ENCODE assay signal across 8 cellular contexts in the genomic region with DNA sequence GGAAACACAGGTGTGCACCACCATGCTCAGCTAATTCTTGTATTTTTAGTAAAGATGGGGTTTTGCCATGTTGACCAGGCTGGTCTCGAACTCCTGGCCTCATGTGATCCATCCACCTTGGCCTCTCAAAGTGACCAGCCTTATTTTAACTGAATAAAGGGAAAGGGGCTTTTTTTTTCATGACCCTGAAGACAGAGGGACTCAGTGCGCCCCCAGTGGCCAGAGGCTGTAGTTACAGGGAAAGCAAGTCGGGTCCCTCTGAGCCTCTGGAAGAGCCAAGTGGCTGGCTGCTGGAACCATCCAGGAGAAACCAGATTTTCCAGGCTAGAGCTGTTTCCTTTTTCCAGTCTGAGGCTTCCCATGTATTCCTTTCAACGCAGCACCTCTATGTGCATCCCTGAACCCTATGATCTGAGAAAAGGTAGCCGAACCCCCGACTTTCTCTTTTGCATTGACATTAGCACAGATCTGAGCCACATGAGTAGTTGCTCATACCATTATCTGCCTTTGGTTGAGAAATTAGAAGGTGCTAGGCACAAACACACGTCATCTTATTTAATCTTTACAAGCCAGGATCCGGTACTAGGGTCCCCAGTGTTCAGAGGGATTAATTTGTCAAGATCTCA.
A peak's percentile ranks its signal among the peaks of the same experiment; 100 is the strongest.
DNase-seq lines count a peak whose midpoint lies in the region; ATAC-seq, FAIRE-seq and TF ChIP-seq lines count a peak whose summit lies in the region.

No MANE protein-coding gene starts in this region.

- TF ChIP-seq RAD21 in HepG2 (CRISPR knock-in tag; IDR thresholded peaks at IDR 0.05): no peak

- WGBS in HepG2 (ENCODE audit: low lambda C conversion rate): 21% methylated on average over 8 of the region's 8 CpGs

- H3K79me2 ChIP-seq in HepG2 (ENCODE audit: insufficient read depth, low read length): no peaks in the 10 kb centered on the region

- no peak for TF ChIP-seq POLR2A in HepG2 (IDR thresholded peaks at IDR 0.05; ENCODE audit: insufficient read depth in 1 of 2, low read depth in 2 of 2, low read length in 2 of 2)

- TF ChIP-seq CTCF in bronchial epithelial cell (IDR thresholded peaks at IDR 0.05; ENCODE audit: insufficient read depth, low read length, severe bottlenecking) (peak; percentile 41), HepG2 (CRISPR knock-in tag; IDR thresholded peaks at IDR 0.05) (peak; percentile 56)

- no peak for TF ChIP-seq EP300 in HepG2 (IDR thresholded peaks at IDR 0.05; ENCODE audit: low read depth in 2 of 2, low read length in 2 of 2)
- TF ChIP-seq EP300 in HepG2 (CRISPR knock-in tag; IDR thresholded peaks at IDR 0.05; ENCODE audit: borderline replicate concordance): no peak

- no peaks in the 10 kb centered on the region for H3K36me3 ChIP-seq in CD4-positive, CD25-positive, alpha-beta regulatory T cell (ENCODE audit: control insufficient read depth, insufficient read depth, low read length)
- no peaks in the 10 kb centered on the region for H3K36me3 ChIP-seq in H7 (replicated peaks; ENCODE audit: control insufficient read depth, insufficient read depth, low read length)
- no peaks in the 10 kb centered on the region for H3K36me3 ChIP-seq in bronchial epithelial cell (ENCODE audit: control insufficient read depth, insufficient read depth, low read length)
- no peaks in the 10 kb centered on the region for H3K36me3 ChIP-seq in HepG2 (replicated peaks in 1 of 2; ENCODE audit: control insufficient read depth in 1 of 2, insufficient read depth in 2 of 2, low read length in 2 of 2)
- no peaks in the 10 kb centered on the region for H3K36me3 ChIP-seq in subcutaneous abdominal adipose tissue (ENCODE audit: control insufficient read depth in 5 of 5, insufficient read depth in 5 of 5, low read length in 5 of 5)

- POLR2A ChIA-PET in HepG2 (lab: Yijun Ruan, JAX): no interaction called here

- H3K4me1 ChIP-seq in CD4-positive, CD25-positive, alpha-beta regulatory T cell (ENCODE audit: control insufficient read depth, insufficient read depth, low read length, poor library complexity, severe bottlenecking): no peaks in the 10 kb centered on the region
- H3K4me1 ChIP-seq in HepG2 (ENCODE audit: insufficient read depth, low read length): peaks cover 9% of the 10 kb centered on the region
- H3K4me1 ChIP-seq in subcutaneous abdominal adipose tissue (ENCODE audit: control insufficient read depth in 5 of 5, insufficient read depth in 5 of 5, low read length in 5 of 5): peaks cover 1 to 25% (median 21%) of the 10 kb centered on the region in 5 donors

- BruUV-seq in HepG2 (replicated peaks; lab: Mats Ljungman, UMichigan): no TSS peak

- no peak overlapping the region for H3K27ac ChIP-seq in CD4-positive, CD25-positive, alpha-beta regulatory T cell (ENCODE audit: insufficient read depth, low read length, poor library complexity, severe bottlenecking)
- H3K27ac ChIP-seq in HepG2 (ENCODE audit: extremely low read length, insufficient read depth, low read length): no peak overlapping the region
- H3K27ac ChIP-seq in subcutaneous abdominal adipose tissue (ENCODE audit: low read depth, low read length): peak overlapping the region; percentile 45

- H3K27ac Mint-ChIP-seq in CD4-positive, CD25-positive, alpha-beta regulatory T cell: no peak overlapping the region

- intact Hi-C loops in HepG2 (cut with micrococcal nuclease; ENCODE audit: unreplicated experiment): no loop called here

- peak; percentile 3 to 28 (median 4) for DNase-seq in CD4-positive, CD25-positive, alpha-beta regulatory T cell
- DNase-seq in H7: peak; percentile 89
- DNase-seq in SK-MEL-5 (ENCODE audit: low read depth, low spot score): peak; percentile 73
- DNase-seq in bronchial epithelial cell (ENCODE audit: low read depth): peak; percentile 5
- DNase-seq in HepG2 (ENCODE audit: low spot score): peak; percentile 29

- H4K20me1 ChIP-seq in HepG2 (ENCODE audit: insufficient read depth, low read length): no peaks in the 10 kb centered on the region

- no peaks in the 10 kb centered on the region for H3K27me3 ChIP-seq in CD4-positive, CD25-positive, alpha-beta regulatory T cell (ENCODE audit: control insufficient read depth, insufficient read depth, low read length)
- H3K27me3 ChIP-seq in H7 (ENCODE audit: control insufficient read depth, insufficient read depth, low read length): no peaks in the 10 kb centered on the region
- no peaks in the 10 kb centered on the region for H3K27me3 ChIP-seq in bronchial epithelial cell (ENCODE audit: control insufficient read depth, insufficient read depth, low read length)
- H3K27me3 ChIP-seq in HepG2 (ENCODE audit: control insufficient read depth in 1 of 2, insufficient read depth in 2 of 2, low read length in 2 of 2): peaks cover 0 to 4% of the 10 kb centered on the region in 2 experiments; a peak in 2 of 5 replicates
- H3K27me3 ChIP-seq in subcutaneous abdominal adipose tissue (ENCODE audit: control insufficient read depth in 5 of 5, insufficient read depth in 4 of 5, low read length in 5 of 5): no peaks in the 10 kb centered on the region

- H3K9me3 Mint-ChIP-seq in CD4-positive, CD25-positive, alpha-beta regulatory T cell: peaks cover 0 to under 1% (median 0%) of the 10 kb centered on the region in 7 donors

- CTCF ChIA-PET in HepG2 (lab: Yijun Ruan, JAX; ENCODE audit: low intra/inter-chr PET ratio, low total read pairs): no interaction called here

- no peak overlapping the region for H3K4me3 ChIP-seq in CD4-positive, CD25-positive, alpha-beta regulatory T cell (ENCODE audit: low read depth, low read length)
- H3K4me3 ChIP-seq in H7 (ENCODE audit: insufficient read depth, low read depth, low read length) (no peak overlapping the region), bronchial epithelial cell (ENCODE audit: low read depth, low read length) (no peak overlapping the region), HepG2 (replicated peaks in 1 of 3; ENCODE audit: insufficient read depth in 1 of 3, low read depth in 2 of 3, low read length in 3 of 3) (no peak overlapping the region), subcutaneous abdominal adipose tissue (ENCODE audit: low read depth in 1 of 5, low read length in 5 of 5) (no peak overlapping the region)

- no peaks in the 10 kb centered on the region for H3K27me3 Mint-ChIP-seq in CD4-positive, CD25-positive, alpha-beta regulatory T cell

- H3K36me3 Mint-ChIP-seq in CD4-positive, CD25-positive, alpha-beta regulatory T cell: no peaks in the 10 kb centered on the region

- H3K4me2 ChIP-seq in HepG2 (ENCODE audit: low read depth, low read length): no peak overlapping the region

- H3K4me1 Mint-ChIP-seq in CD4-positive, CD25-positive, alpha-beta regulatory T cell: no peaks in the 10 kb centered on the region

- no peak overlapping the region for H2AFZ ChIP-seq in HepG2 (ENCODE audit: low read length)

- no peak overlapping the region for H3K4me3 Mint-ChIP-seq in CD4-positive, CD25-positive, alpha-beta regulatory T cell

- no peaks in the 10 kb centered on the region for H3K9me3 ChIP-seq in CD4-positive, CD25-positive, alpha-beta regulatory T cell (ENCODE audit: control insufficient read depth in 2 of 2, low read length in 2 of 2)
- H3K9me3 ChIP-seq in HepG2 (ENCODE audit: low read length) (no peaks in the 10 kb centered on the region), subcutaneous abdominal adipose tissue (ENCODE audit: control insufficient read depth in 5 of 5, low read length in 5 of 5) (no peaks in the 10 kb centered on the region)

- ATAC-seq in CD4-positive, CD25-positive, alpha-beta regulatory T cell (ENCODE audit: low read depth in 2 of 2): no peak
- ATAC-seq in HepG2: peak; percentile 75
- ATAC-seq in HG02981 (IDR thresholded peaks at IDR 0.05; ENCODE audit: unreplicated experiment): no peak
- no peak for ATAC-seq in GM18502 (IDR thresholded peaks at IDR 0.05; ENCODE audit: poor library complexity, unreplicated experiment)

- no peak overlapping the region for H3K9ac ChIP-seq in HepG2 (ENCODE audit: insufficient read depth, low read depth, low read length)
- H3K9ac ChIP-seq in subcutaneous abdominal adipose tissue (ENCODE audit: low read length in 5 of 5): no peak overlapping the region

- FAIRE-seq in bronchial epithelial cell (lab: Jason Lieb, UNC) (no peak), HepG2 (lab: Jason Lieb, UNC) (no peak)

- in situ Hi-C loops in SK-MEL-5 (cut with HindIII; ENCODE audit: low pct_unique_long_range_greater_than_20kb, low sequenced_read_pairs) (no loop called here), HepG2 (cut with HindIII; ENCODE audit: extremely low pct_ligation_motif_present, low pct_unique_long_range_greater_than_20kb) (no loop called here)

TF ChIP-seq in HepG2, 621 proteins besides CTCF, POLR2A, EP300 and RAD21 (continues in another document):
- no peak for TF ChIP-seq ZKSCAN1 (IDR thresholded peaks at IDR 0.05; ENCODE audit: low read length)
- no peak for TF ChIP-seq KDM3A (CRISPR knock-in tag; IDR thresholded peaks at IDR 0.05; ENCODE audit: low read depth)
- peak; percentile 78 for TF ChIP-seq ZNF362 (CRISPR knock-in tag; IDR thresholded peaks at IDR 0.05; ENCODE audit: borderline replicate concordance)
- TF ChIP-seq IRX3 (CRISPR knock-in tag; IDR thresholded peaks at IDR 0.05; ENCODE audit: borderline replicate concordance, low read depth): no peak
- TF ChIP-seq KLF13 (CRISPR knock-in tag; IDR thresholded peaks at IDR 0.05): no peak
- no peak for TF ChIP-seq ZNF232 (CRISPR knock-in tag; IDR thresholded peaks at IDR 0.05; ENCODE audit: borderline replicate concordance)
- no peak for TF ChIP-seq ATF3 (CRISPR knock-in tag; IDR thresholded peaks at IDR 0.05)
- TF ChIP-seq ZFX (CRISPR knock-in tag; IDR thresholded peaks at IDR 0.05; ENCODE audit: low read depth): no peak
- TF ChIP-seq GTF2F1 (IDR thresholded peaks at IDR 0.05; ENCODE audit: low read length): no peak
- TF ChIP-seq YY1 (IDR thresholded peaks at IDR 0.05; ENCODE audit: insufficient read depth, insufficient replicate concordance, low read depth, low read length): no peak

Comparison
In these comparisons a context has a peak if more than half of its experiments do, and no peak if none do; other contexts are left out.
1. DNase-seq: peak in every context shown above with its lines; median percentile 89 in H7; 73 in SK-MEL-5; 29 in HepG2; 5 in bronchial epithelial cell; 4 in CD4-positive, CD25-positive, alpha-beta regulatory T cell.